16 cellular contexts compared by ENCODE assay signal in the genomic region with DNA sequence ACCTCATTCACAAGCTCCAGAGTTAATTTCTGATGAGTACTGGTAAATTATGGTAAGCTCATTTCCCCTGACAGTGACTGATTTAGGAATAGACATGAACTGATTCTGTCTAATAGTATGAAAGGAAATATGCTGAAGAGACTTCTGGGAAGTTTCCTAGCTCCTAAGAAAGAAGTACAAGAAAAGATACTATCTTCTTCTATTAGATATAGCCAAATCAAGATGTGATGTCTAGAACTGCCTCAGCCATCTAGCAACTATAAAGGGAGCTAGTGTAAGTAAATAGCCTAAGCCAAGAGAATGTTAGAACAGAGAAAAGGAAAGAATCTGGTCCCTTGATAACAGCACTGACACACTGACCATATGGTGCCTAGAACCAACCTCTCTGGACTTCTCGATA. TPM values are rescaled to one million over a fixed set of nuclear protein-coding genes. Genes with fewer than 3 reads are reported as not detected.
DNase-seq lines count a peak whose midpoint lies in the region; ATAC-seq and TF ChIP-seq lines count a peak whose summit lies in the region.
"Had no signal": no experiment of that assay in that cellular context is flagged by ENCODE, and none has a peak within 500 bp of the region (broad histone marks: within the 10 kb centered on the region; RNA-seq: fewer than 3 reads in every experiment).

No MANE protein-coding gene starts in this region.

- H3K27me3 ChIP-seq in endodermal cell (ENCODE audit: control insufficient read depth, insufficient read depth, low read length, poor library complexity, severe bottlenecking) = no peaks in the 10 kb centered on the region

- no peaks in the 10 kb centered on the region for H3K4me1 ChIP-seq in endodermal cell (ENCODE audit: control insufficient read depth, insufficient read depth, low read length)

- peaks cover 34% of the 10 kb centered on the region for H3K4me1 Mint-ChIP-seq in activated naive CD8-positive, alpha-beta T cell (ENCODE audit: low read depth)
- peaks cover 33% of the 10 kb centered on the region for H3K4me1 Mint-ChIP-seq in activated naive CD8-positive, alpha-beta T cell treated with anti-CD3 and anti-CD28 coated beads for 36 hours
- peaks cover 10% of the 10 kb centered on the region for H3K4me1 Mint-ChIP-seq in endodermal cell

- DNase-seq in activated naive CD8-positive, alpha-beta T cell treated with anti-CD3 and anti-CD28 coated beads for 36 hours = no peak
- DNase-seq in NCI-H82 (lab: John Stamatoyannopoulos, UW) = peak; percentile 83
- DNase-seq in endodermal cell = no peak
- no peak for DNase-seq in NCI-H1436 treated with DMSO at 0.1 percent for 48 hours (lab: John Stamatoyannopoulos, UW)
- DNase-seq in coronary artery (ENCODE audit: low spot score) = no peak
- DNase-seq: ACHN; CD8-positive, alpha-beta memory T cell; HCEC 1CT; NCI-H1694; NCI-H69; SK-N-SH had no signal

- 100% methylated on average over 1 of the region's 1 CpG; no CpG with 5 or more reads in 1 of the 2 experiments for WGBS in endodermal cell (ENCODE audit: insufficient coverage in 1 of 2, insufficient read length in 1 of 2), 2 experiments

- no peaks in the 10 kb centered on the region for H3K9me3 Mint-ChIP-seq in activated naive CD8-positive, alpha-beta T cell (ENCODE audit: low read depth)
- no peaks in the 10 kb centered on the region for H3K9me3 Mint-ChIP-seq in activated naive CD8-positive, alpha-beta T cell treated with anti-CD3 and anti-CD28 coated beads for 36 hours
- no peaks in the 10 kb centered on the region for H3K9me3 Mint-ChIP-seq in endodermal cell
- H3K9me3 Mint-ChIP-seq: CD8-positive, alpha-beta memory T cell had no signal

- peak overlapping the region; percentile 43 for H3K27ac Mint-ChIP-seq in activated naive CD8-positive, alpha-beta T cell
- no peak overlapping the region for H3K27ac Mint-ChIP-seq in activated naive CD8-positive, alpha-beta T cell treated with anti-CD3 and anti-CD28 coated beads for 36 hours
- H3K27ac Mint-ChIP-seq in endodermal cell = no peak overlapping the region

- no peaks in the 10 kb centered on the region for H3K27me3 Mint-ChIP-seq in activated naive CD8-positive, alpha-beta T cell
- H3K27me3 Mint-ChIP-seq in activated naive CD8-positive, alpha-beta T cell treated with anti-CD3 and anti-CD28 coated beads for 36 hours = no peaks in the 10 kb centered on the region
- no peaks in the 10 kb centered on the region for H3K27me3 Mint-ChIP-seq in endodermal cell (ENCODE audit: insufficient read depth)
- H3K27me3 Mint-ChIP-seq: CD8-positive, alpha-beta memory T cell had no signal

- no peak overlapping the region for H3K4me3 ChIP-seq in endodermal cell (ENCODE audit: low read length)
- no peak overlapping the region for H3K4me3 ChIP-seq in coronary artery

- H3K9me3 ChIP-seq in endodermal cell (ENCODE audit: control insufficient read depth, low read length) = no peaks in the 10 kb centered on the region
- H3K9me3 ChIP-seq: SK-N-SH had no signal

- peaks cover 22% of the 10 kb centered on the region for H3K36me3 Mint-ChIP-seq in activated naive CD8-positive, alpha-beta T cell
- H3K36me3 Mint-ChIP-seq in activated naive CD8-positive, alpha-beta T cell treated with anti-CD3 and anti-CD28 coated beads for 36 hours = peaks cover 24% of the 10 kb centered on the region
- H3K36me3 Mint-ChIP-seq in endodermal cell (ENCODE audit: low read depth) = peaks cover 21% of the 10 kb centered on the region

- ATAC-seq in GM21390 (IDR thresholded peaks at IDR 0.05; ENCODE audit: unreplicated experiment) (no peak), GM21576 (IDR thresholded peaks at IDR 0.05; ENCODE audit: unreplicated experiment) (no peak)
- ATAC-seq: Panc1, Right ventricle myocardium inferior had no signal

- no peak overlapping the region for H3K9ac ChIP-seq in endodermal cell (ENCODE audit: extremely low read depth, low read length, poor library complexity, severe bottlenecking)
- H3K9ac ChIP-seq: SK-N-SH had no signal

- peaks cover 41% of the 10 kb centered on the region for H3K36me3 ChIP-seq in endodermal cell (ENCODE audit: control insufficient read depth, insufficient read depth, low read length)

- TF ChIP-seq CTCF in endodermal cell (conservative IDR thresholded peaks at IDR 0.05) (no peak), coronary artery (IDR thresholded peaks at IDR 0.05) (no peak)

- H3K27ac ChIP-seq in endodermal cell (ENCODE audit: low read depth, low read length) = peak overlapping the region; percentile 91
- H3K27ac ChIP-seq in coronary artery = no peak overlapping the region

- no peak overlapping the region for H3K4me3 Mint-ChIP-seq in activated naive CD8-positive, alpha-beta T cell
- H3K4me3 Mint-ChIP-seq in activated naive CD8-positive, alpha-beta T cell treated with anti-CD3 and anti-CD28 coated beads for 36 hours = no peak overlapping the region
- H3K4me3 Mint-ChIP-seq in endodermal cell = no peak overlapping the region

RNA-seq across cellular contexts. Expression of gene PHTF1, which starts 10.7 kb away (rescaled TPM):
- 10 to 100 TPM; 14.5 to 17.2 TPM for total RNA-seq in activated naive CD8-positive, alpha-beta T cell treated with anti-CD3 and anti-CD28 coated beads for 36 hours
- total RNA-seq in endodermal cell = 10 to 100 TPM; 43.8 to 56.5 TPM
- polyA plus RNA-seq in endodermal cell (2013, experiment 1 of 2) = 41.2 TPM
- polyA plus RNA-seq in endodermal cell (2013, experiment 2 of 2) = 39.2 TPM

RNA-seq across cellular contexts. Expression of gene RSBN1, which starts 42.2 kb away (rescaled TPM):
- 10 to 100 TPM; 15.4 to 16.3 TPM for total RNA-seq in activated naive CD8-positive, alpha-beta T cell treated with anti-CD3 and anti-CD28 coated beads for 36 hours
- total RNA-seq in endodermal cell = 10 to 100 TPM; 13.7 to 17.5 TPM
- polyA plus RNA-seq in endodermal cell (2013, experiment 1 of 2) = 19.4 TPM
- 20.4 TPM for polyA plus RNA-seq in endodermal cell (2013, experiment 2 of 2)
